ENCODE assay signal across 1 cellular context in genomic region chr9:2028888-2029287, GRCh38.
TF ChIP-seq lines count a peak whose summit lies in the region.

No MANE protein-coding gene starts in this region.

TF ChIP-seq in GM12878, 131 proteins besides CTCF, POLR2A, EP300 and RAD21 (continued from another document):
- TF ChIP-seq CUX1 (IDR thresholded peaks at IDR 0.05; ENCODE audit: insufficient replicate concordance, low read depth, low read length), result no peak
- TF ChIP-seq YBX1 (IDR thresholded peaks at IDR 0.05), result no peak
